In the genomic region with DNA sequence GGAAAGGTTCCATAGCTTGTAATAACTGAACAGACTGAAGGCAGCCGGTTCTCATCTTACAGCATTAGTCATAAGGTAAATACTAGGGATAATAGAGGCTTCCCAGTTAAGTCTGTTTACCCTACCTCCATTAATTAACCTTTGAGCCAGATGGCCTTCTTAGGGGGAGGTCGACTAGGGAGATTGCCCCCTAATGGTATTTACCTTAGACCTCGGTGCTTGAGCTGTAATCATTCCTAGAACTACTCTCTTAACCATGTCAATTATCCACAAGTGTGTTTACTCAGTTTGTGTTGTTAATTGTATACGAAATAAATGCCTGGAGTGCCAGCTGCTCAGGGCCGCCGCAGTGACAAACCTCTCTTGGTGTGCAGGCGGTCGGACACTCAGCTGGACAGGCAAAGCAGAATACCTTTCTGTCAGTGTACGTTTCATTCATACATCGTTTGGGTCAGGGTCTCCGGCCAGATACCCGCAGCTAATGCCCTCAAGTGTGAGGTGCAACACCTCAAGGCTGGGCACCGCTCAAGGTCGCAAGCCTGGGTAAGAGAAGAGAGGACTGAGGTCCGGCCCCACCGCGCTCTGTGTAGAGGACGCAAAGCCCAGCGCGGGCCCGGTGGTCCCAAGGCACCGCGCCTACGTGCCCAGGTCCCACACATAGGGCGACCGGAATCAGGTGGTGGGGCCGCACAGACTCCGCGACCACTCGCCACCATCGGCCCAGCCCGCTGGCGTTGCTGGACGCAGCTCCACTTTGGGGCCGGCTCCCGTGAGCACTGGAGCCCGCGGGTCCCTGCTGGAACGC, we compare ENCODE assay signal across 13 cellular contexts.
DNase-seq lines count a peak whose midpoint lies in the region; FAIRE-seq and TF ChIP-seq lines count a peak whose summit lies in the region.
"Had no signal": no experiment of that assay in that cellular context is flagged by ENCODE, and none has a peak within 500 bp of the region (broad histone marks: within the 10 kb centered on the region; RNA-seq: fewer than 3 reads in every experiment).

No MANE protein-coding gene starts in this region.

- H3K27me3 Mint-ChIP-seq in astrocyte (ENCODE audit: low read depth, unreplicated experiment): no peaks in the 10 kb centered on the region

- H3K4me3 ChIP-seq in astrocyte (ENCODE audit: insufficient read depth, low read depth, low read length) (no peak overlapping the region), trophoblast cell (ENCODE audit: low read depth, low read length) (no peak overlapping the region), tibial nerve (peak overlapping the region in 1 of 4 donors; percentile 49)
- H3K4me3 ChIP-seq: SK-N-MC had no signal

- FAIRE-seq in astrocyte (lab: Jason Lieb, UNC): no peak

- no peaks in the 10 kb centered on the region for H4K20me1 ChIP-seq in astrocyte (ENCODE audit: insufficient read depth, low read length)

- peaks cover 2% of the 10 kb centered on the region for H3K4me1 Mint-ChIP-seq in astrocyte (ENCODE audit: low read depth, unreplicated experiment)

- no peak overlapping the region for H3K23ac ChIP-seq in trophoblast cell (ENCODE audit: low read length)

- H2AK5ac ChIP-seq in trophoblast cell (ENCODE audit: low read length): no peak overlapping the region

- H3K4me2 ChIP-seq in astrocyte (ENCODE audit: low read length) (peak overlapping the region; percentile 62), trophoblast cell (ENCODE audit: low read length) (no peak overlapping the region)

- H3K18ac ChIP-seq in trophoblast cell (ENCODE audit: low read length): no peak overlapping the region

- no peak overlapping the region for H3K4ac ChIP-seq in trophoblast cell (ENCODE audit: low read depth, low read length)

- H4K12ac ChIP-seq in trophoblast cell (ENCODE audit: low read depth, low read length): no peak overlapping the region

- H3K79me1 ChIP-seq in trophoblast cell (ENCODE audit: low read length): no peaks in the 10 kb centered on the region

- H3K27ac ChIP-seq in astrocyte (ENCODE audit: low read depth, low read length) (no peak overlapping the region), trophoblast cell (ENCODE audit: low read depth, low read length) (no peak overlapping the region), tibial nerve (peak overlapping the region in 1 of 4 donors; percentile 29)
- H3K27ac ChIP-seq: heart left ventricle, SK-N-MC had no signal

- H3K27me3 ChIP-seq in astrocyte (ENCODE audit: insufficient read depth, low read length) (no peaks in the 10 kb centered on the region), trophoblast cell (ENCODE audit: insufficient read depth, low read length) (no peaks in the 10 kb centered on the region), tibial nerve (no peaks in the 10 kb centered on the region)
- H3K27me3 ChIP-seq: heart left ventricle had no signal

- H2BK120ac ChIP-seq in trophoblast cell (ENCODE audit: insufficient read depth, low read length, poor library complexity): no peak overlapping the region

- DNase-seq in NCI-H2107 treated with DMSO at 0.1 percent for 48 hours (lab: John Stamatoyannopoulos, UW; ENCODE audit: unreplicated experiment) (peak; percentile 21), NCI-H2107 (lab: John Stamatoyannopoulos, UW) (no peak), DMS79 treated with DMSO at 0.1 percent for 48 hours (lab: John Stamatoyannopoulos, UW) (peak; percentile 62), astrocyte (ENCODE audit: low read depth) (no peak), trophoblast cell (no peak), middle frontal gyrus (ENCODE audit: extremely low spot score, low spot score) (no peak), KBM-7 (no peak), tibial nerve (ENCODE audit: low spot score in 2 of 2) (no peak)
- DNase-seq: activated T-cell treated with anti-CD3 and anti-CD28 coated beads, Interleukin-2, amount 50 U/mL, for 1 hour; NCI-H187 had no signal

- H3K36me3 ChIP-seq in astrocyte (ENCODE audit: insufficient read depth, low read length) (no peaks in the 10 kb centered on the region), trophoblast cell (ENCODE audit: control insufficient read depth in 1 of 2, insufficient read depth in 2 of 2, low read length in 2 of 2) (no peaks in the 10 kb centered on the region), tibial nerve (no peaks in the 10 kb centered on the region)
- H3K36me3 ChIP-seq: heart left ventricle had no signal

- no peak overlapping the region for H3K4me3 Mint-ChIP-seq in astrocyte (ENCODE audit: unreplicated experiment)
- H3K4me3 Mint-ChIP-seq: natural killer cell had no signal

- no peak for TF ChIP-seq EP300 in tibial nerve (IDR thresholded peaks at IDR 0.05)

- no peak overlapping the region for H3K27ac Mint-ChIP-seq in astrocyte (ENCODE audit: unreplicated experiment)

- H2BK12ac ChIP-seq in trophoblast cell (ENCODE audit: low read length): peak overlapping the region; percentile 31

- TF ChIP-seq POLR2A in tibial nerve (IDR thresholded peaks at IDR 0.05): no peak

- H2BK5ac ChIP-seq in trophoblast cell (ENCODE audit: low read depth, low read length, poor library complexity): no peak overlapping the region

- H2AFZ ChIP-seq in astrocyte (ENCODE audit: low read depth, low read length): peak overlapping the region; percentile 52
- H2AFZ ChIP-seq in trophoblast cell (ENCODE audit: insufficient read depth, low read length, poor library complexity): no peak overlapping the region

- no peak overlapping the region for H4K91ac ChIP-seq in trophoblast cell (ENCODE audit: low read depth, low read length)

- TF ChIP-seq CTCF in astrocyte (IDR thresholded peaks at IDR 0.05; ENCODE audit: insufficient read depth, low read depth, low read length) (no peak), tibial nerve (IDR thresholded peaks at IDR 0.05) (no peak)

- no peak overlapping the region for H3K9ac ChIP-seq in astrocyte (ENCODE audit: low read length)
- H3K9ac ChIP-seq in trophoblast cell (ENCODE audit: low read length): no peak overlapping the region

- in situ Hi-C loops in KBM-7 (cut with MboI; ENCODE audit: low pct_unique_long_range_greater_than_20kb, low sequenced_read_pairs): no loop called here

- no peak overlapping the region for H3K14ac ChIP-seq in trophoblast cell (ENCODE audit: low read length)

- H4K8ac ChIP-seq in trophoblast cell (ENCODE audit: low read depth, low read length): no peak overlapping the region

- H3K4me1 ChIP-seq in astrocyte (ENCODE audit: insufficient read depth, low read length) (no peaks in the 10 kb centered on the region), trophoblast cell (ENCODE audit: control insufficient read depth in 1 of 2, insufficient read depth in 2 of 2, low read length in 2 of 2) (peaks cover 0 to 4% of the 10 kb centered on the region in 2 experiments), tibial nerve (no peaks in the 10 kb centered on the region)
- H3K4me1 ChIP-seq: heart left ventricle had no signal

- H3K36me3 Mint-ChIP-seq in astrocyte (ENCODE audit: low read depth, unreplicated experiment): no peaks in the 10 kb centered on the region
- H3K36me3 Mint-ChIP-seq: natural killer cell had no signal

- H3K9me3 ChIP-seq in astrocyte (ENCODE audit: insufficient read depth, low read depth, low read length) (no peaks in the 10 kb centered on the region), trophoblast cell (ENCODE audit: insufficient read depth, low read depth, low read length) (peaks cover 8% of the 10 kb centered on the region), tibial nerve (no peaks in the 10 kb centered on the region)
- H3K9me3 ChIP-seq: heart left ventricle had no signal

- H3K79me2 ChIP-seq in astrocyte (ENCODE audit: insufficient read depth, low read length) (no peaks in the 10 kb centered on the region), trophoblast cell (ENCODE audit: control insufficient read depth, insufficient read depth, low read length, poor library complexity) (no peaks in the 10 kb centered on the region)

- no CpG with 5 or more reads among the region's 39 CpGs for WGBS in trophoblast cell (ENCODE audit: extremely low coverage, insufficient coverage, insufficient read length)
- WGBS in tibial nerve, 2 donors: 67% methylated on average over 8 of the region's 39 CpGs; no CpG with 5 or more reads in 1 of the 2 donors

- no peaks in the 10 kb centered on the region for H3K9me3 Mint-ChIP-seq in astrocyte (ENCODE audit: unreplicated experiment)
- H3K9me3 Mint-ChIP-seq: natural killer cell had no signal

Comparison
In these comparisons a context has a peak if more than half of its experiments do, and no peak if none do; other contexts are left out.
1. DNase-seq: peak in NCI-H2107 treated with DMSO at 0.1 percent for 48 hours (single experiment) and DMS79 treated with DMSO at 0.1 percent for 48 hours (single experiment); none in NCI-H2107 (single experiment), astrocyte (single experiment), trophoblast cell (0 of 2), middle frontal gyrus (single experiment), KBM-7 (single experiment) and tibial nerve (0 of 2).